ENCODE assay signal across 8 cellular contexts in genomic region chr17:47099451-47099986, GRCh38.
A peak's percentile ranks its signal among the peaks of the same experiment; 100 is the strongest.
DNase-seq lines count a peak whose midpoint lies in the region; ATAC-seq, FAIRE-seq and TF ChIP-seq lines count a peak whose summit lies in the region.

No MANE protein-coding gene starts in this region.

- no peak for TF ChIP-seq POLR2A in body of pancreas (IDR thresholded peaks at IDR 0.05)

- H3K27me3 ChIP-seq in HUES6 (ENCODE audit: control insufficient read depth, insufficient read depth, low read length) (no peaks in the 10 kb centered on the region), body of pancreas (no peaks in the 10 kb centered on the region)

- peak; percentile 18 for DNase-seq in activated CD8-positive, alpha-beta memory T cell treated with anti-CD3 and anti-CD28 coated beads, Interleukin-2, amount 50 U/mL, for 4 hours
- DNase-seq in activated CD8-positive, alpha-beta memory T cell treated with anti-CD3 and anti-CD28 coated beads for 24 hours: no peak
- DNase-seq in body of pancreas: no peak
- no peak for DNase-seq in activated gamma-delta T cell (lab: John Stamatoyannopoulos, UW)
- DNase-seq in H4 (ENCODE audit: low spot score): no peak
- DNase-seq in D721Med (ENCODE audit: insufficient read length, low spot score): no peak

- intact Hi-C loops in body of pancreas (cut with DNase I): no loop called here

- WGBS in body of pancreas, 2 donors: 1 to 2% methylated on average over 13 to 22 of the region's 22 CpGs
- 20 to 28% methylated on average over 8 to 10 of the region's 22 CpGs for WGBS in mesodermal cell (ENCODE audit: insufficient coverage in 2 of 2), 2 experiments

- H3K27ac ChIP-seq in HUES6 (ENCODE audit: low read depth, low read length) (no peak overlapping the region), body of pancreas (peak overlapping the region; percentile 11 to 71 (median 34)), mesodermal cell (ENCODE audit: low read depth, low read length, severe bottlenecking) (no peak overlapping the region)

- H3K9me3 ChIP-seq in HUES6 (ENCODE audit: control insufficient read depth, insufficient read depth, low read depth, low read length): peaks cover 3% of the 10 kb centered on the region; the same call in 1 of the 2 replicates
- no peaks in the 10 kb centered on the region for H3K9me3 ChIP-seq in body of pancreas
- no peaks in the 10 kb centered on the region for H3K9me3 ChIP-seq in mesodermal cell (ENCODE audit: control insufficient read depth, low read length)

- H3K9ac ChIP-seq in HUES6 (ENCODE audit: low read length): peak overlapping the region; percentile 68

- H3K36me3 ChIP-seq in HUES6 (ENCODE audit: control insufficient read depth, insufficient read depth, low read length): no peaks in the 10 kb centered on the region
- H3K36me3 ChIP-seq in body of pancreas (replicated peaks in 1 of 2; ENCODE audit: insufficient read depth in 1 of 2, low read depth in 2 of 2): no peaks in the 10 kb centered on the region
- H3K36me3 ChIP-seq in mesodermal cell (ENCODE audit: control insufficient read depth, insufficient read depth, low read length): peaks cover 6% of the 10 kb centered on the region

- peak overlapping the region; percentile 91 for H3K4me3 ChIP-seq in HUES6 (ENCODE audit: low read depth, low read length)
- peak overlapping the region; percentile 43 to 49 for H3K4me3 ChIP-seq in body of pancreas
- H3K4me3 ChIP-seq in mesodermal cell (ENCODE audit: extremely low read depth, insufficient read depth, low read length, poor library complexity, severe bottlenecking): peak overlapping the region; percentile 70

- H3K4me1 ChIP-seq in HUES6 (ENCODE audit: control insufficient read depth, insufficient read depth, low read length) (0 out of 2 replicates have a peak, but pooled peaks cover 3% of the 10 kb centered on the region), body of pancreas (peaks cover 15% of the 10 kb centered on the region), mesodermal cell (ENCODE audit: control insufficient read depth, insufficient read depth, low read length, poor library complexity, severe bottlenecking) (peaks cover 2% of the 10 kb centered on the region)

- TF ChIP-seq CTCF in body of pancreas (IDR thresholded peaks at IDR 0.05) (no peak), D721Med (IDR thresholded peaks at IDR 0.05; ENCODE audit: insufficient read depth, missing control alignments) (no peak)

- no peak for FAIRE-seq in D721Med (lab: Jason Lieb, UNC)

- ATAC-seq in body of pancreas: no peak

Comparison
In these comparisons a context has a peak if more than half of its experiments do, and no peak if none do; other contexts are left out.
1. H3K27ac ChIP-seq: peak in body of pancreas (4 of 4); none in HUES6 (single experiment) and mesodermal cell (single experiment).
2. Peak in every context shown above with its lines, with median percentiles within 50 percentile points of each other: H3K4me3 ChIP-seq.